In genomic region chr12:100268835-100269564, GRCh38 we compare ENCODE assay signal across 9 cellular contexts. TPM values are rescaled to one million over a fixed set of nuclear protein-coding genes. Genes with fewer than 3 reads are reported as not detected.
DNase-seq lines count a peak whose midpoint lies in the region; ATAC-seq and TF ChIP-seq lines count a peak whose summit lies in the region.
"Had no signal": no experiment of that assay in that cellular context is flagged by ENCODE, and none has a peak within 500 bp of the region (broad histone marks: within the 10 kb centered on the region; RNA-seq: fewer than 3 reads in every experiment).

No MANE protein-coding gene starts in this region.

- no peak for DNase-seq in activated T-cell treated with anti-CD3 and anti-CD28 coated beads, Interleukin-2, amount 50 U/mL, for 72 hours
- no peak for DNase-seq in activated T-cell treated with anti-CD3 and anti-CD28 coated beads, Interleukin-2, amount 50 U/mL, for 1 hour
- DNase-seq in WTC11 (ENCODE audit: low spot score) (no peak), vagina (ENCODE audit: extremely low spot score in 2 of 2) (no peak)
- DNase-seq: NCI-H524 had no signal

- H3K4me3 ChIP-seq in iPS-18a (ENCODE audit: low read length) = peak overlapping the region; percentile 72
- peak overlapping the region in 4 of 5 donors; percentile 7 to 97 (median 92) for H3K4me3 ChIP-seq in subcutaneous abdominal adipose tissue (ENCODE audit: low read depth in 1 of 5, low read length in 5 of 5)
- peak overlapping the region in 1 of 2 donors; percentile 87 for H3K4me3 ChIP-seq in vagina

- CTCF ChIA-PET in WTC11 (lab: Charles Lee) = no interaction called here

- no peak for TF ChIP-seq POLR2A in vagina (IDR thresholded peaks at IDR 0.05)

- H3K4me1 ChIP-seq in iPS-18a (ENCODE audit: control insufficient read depth, low read depth, low read length) = peaks cover 14% of the 10 kb centered on the region
- H3K4me1 ChIP-seq in subcutaneous abdominal adipose tissue (ENCODE audit: control insufficient read depth in 5 of 5, insufficient read depth in 5 of 5, low read length in 5 of 5) = peaks cover 8 to 30% (median 26%) of the 10 kb centered on the region in 5 donors
- H3K4me1 ChIP-seq in vagina = peaks cover 39% of the 10 kb centered on the region

- H3K27me3 ChIP-seq in iPS-18a (ENCODE audit: control insufficient read depth, insufficient read depth, low read length) (no peaks in the 10 kb centered on the region), subcutaneous abdominal adipose tissue (ENCODE audit: control insufficient read depth in 5 of 5, insufficient read depth in 4 of 5, low read length in 5 of 5) (no peaks in the 10 kb centered on the region), vagina (no peaks in the 10 kb centered on the region)

- ATAC-seq in activated T-cell treated with anti-CD3 and anti-CD28 coated beads, Interleukin-2, amount 50 U/mL, for 72 hours (replicated peaks in 1 of 2) = no peak
- ATAC-seq in WTC11 (no peak), HG03571 (IDR thresholded peaks at IDR 0.05; ENCODE audit: unreplicated experiment) (no peak), HG03378 (IDR thresholded peaks at IDR 0.05; ENCODE audit: unreplicated experiment) (no peak)

- H3K4me1 Mint-ChIP-seq in activated T-cell treated with anti-CD3 and anti-CD28 coated beads, Interleukin-2, amount 50 U/mL, for 72 hours (ENCODE audit: low read depth) = peaks cover 55% of the 10 kb centered on the region
- peaks cover 22% of the 10 kb centered on the region for H3K4me1 Mint-ChIP-seq in WTC11

- H3K9me3 ChIP-seq in iPS-18a (ENCODE audit: control insufficient read depth, low read depth, low read length) (no peaks in the 10 kb centered on the region), subcutaneous abdominal adipose tissue (ENCODE audit: control insufficient read depth in 5 of 5, low read length in 5 of 5) (no peaks in the 10 kb centered on the region), vagina (no peaks in the 10 kb centered on the region)

- H3K9ac ChIP-seq in iPS-18a (ENCODE audit: low read length) = no peak overlapping the region
- H3K9ac ChIP-seq in subcutaneous abdominal adipose tissue (ENCODE audit: low read length in 5 of 5) = peak overlapping the region in 2 of 5 donors; percentile 98 to 99

- intact Hi-C loops in vagina (cut with DNase I) = no loop called here

- no peak overlapping the region for H3K27ac ChIP-seq in iPS-18a (ENCODE audit: low read length)
- peak overlapping the region; percentile 96 for H3K27ac ChIP-seq in subcutaneous abdominal adipose tissue (ENCODE audit: low read depth, low read length)
- no peak overlapping the region for H3K27ac ChIP-seq in vagina

- peaks cover 2% of the 10 kb centered on the region in 2 donors for H3K36me3 Mint-ChIP-seq in activated T-cell treated with anti-CD3 and anti-CD28 coated beads, Interleukin-2, amount 50 U/mL, for 72 hours (ENCODE audit: insufficient read depth in 2 of 2)
- H3K36me3 Mint-ChIP-seq in WTC11 = no peaks in the 10 kb centered on the region

- no peaks in the 10 kb centered on the region for H3K9me3 Mint-ChIP-seq in activated T-cell treated with anti-CD3 and anti-CD28 coated beads, Interleukin-2, amount 50 U/mL, for 72 hours
- no peaks in the 10 kb centered on the region for H3K9me3 Mint-ChIP-seq in WTC11

- no peaks in the 10 kb centered on the region for H3K36me3 ChIP-seq in iPS-18a (ENCODE audit: control insufficient read depth, low read depth, low read length)
- H3K36me3 ChIP-seq in subcutaneous abdominal adipose tissue (ENCODE audit: control insufficient read depth in 5 of 5, insufficient read depth in 5 of 5, low read length in 5 of 5) = no peaks in the 10 kb centered on the region
- no peaks in the 10 kb centered on the region for H3K36me3 ChIP-seq in vagina

- peak overlapping the region; percentile 99 for H3K4me3 Mint-ChIP-seq in activated T-cell treated with anti-CD3 and anti-CD28 coated beads, Interleukin-2, amount 50 U/mL, for 72 hours
- peak overlapping the region; percentile 98 for H3K4me3 Mint-ChIP-seq in WTC11

- POLR2A ChIA-PET in WTC11 (lab: Charles Lee) = no interaction called here

- H3K27ac Mint-ChIP-seq in activated T-cell treated with anti-CD3 and anti-CD28 coated beads, Interleukin-2, amount 50 U/mL, for 72 hours = peak overlapping the region; percentile 0
- H3K27ac Mint-ChIP-seq in WTC11 = peak overlapping the region; percentile 33

- no peaks in the 10 kb centered on the region for H3K27me3 Mint-ChIP-seq in activated T-cell treated with anti-CD3 and anti-CD28 coated beads, Interleukin-2, amount 50 U/mL, for 72 hours (ENCODE audit: low read depth)
- H3K27me3 Mint-ChIP-seq in WTC11 (ENCODE audit: low read depth) = no peaks in the 10 kb centered on the region

- TF ChIP-seq CTCF in WTC11 (IDR thresholded peaks at IDR 0.05) (no peak), vagina (IDR thresholded peaks at IDR 0.05) (no peak)

TF ChIP-seq in WTC11, 78 proteins besides CTCF, POLR2A, EP300 and RAD21:
- TF ChIP-seq GABPB1 (CRISPR knock-in tag; IDR thresholded peaks at IDR 0.05) = no peak
- TF ChIP-seq ELF4 (CRISPR knock-in tag; IDR thresholded peaks at IDR 0.05; ENCODE audit: low read depth) = no peak
- no peak for TF ChIP-seq IRF2 (CRISPR knock-in tag; IDR thresholded peaks at IDR 0.05; ENCODE audit: borderline replicate concordance, low read depth)
- TF ChIP-seq AR (CRISPR knock-in tag; IDR thresholded peaks at IDR 0.05) = no peak

RNA-seq across cellular contexts. Expression of gene SCYL2, which starts 2.0 kb away (rescaled TPM):
- total RNA-seq in activated T-cell treated with anti-CD3 and anti-CD28 coated beads, Interleukin-2, amount 50 U/mL, for 72 hours = 10 to 100 TPM; 36.0 to 51.3 TPM
- total RNA-seq in WTC11 (2021) = 33.4 to 37.1 TPM (median 33.8 TPM) in 3 replicates
- total RNA-seq in vagina = 48.1 TPM

RNA-seq across cellular contexts. Expression of gene DEPDC4, which starts 2.1 kb away (rescaled TPM):
- total RNA-seq in activated T-cell treated with anti-CD3 and anti-CD28 coated beads, Interleukin-2, amount 50 U/mL, for 72 hours = 1 to 10 TPM; 3.8 to 4.1 TPM
- total RNA-seq in WTC11 (2021) = 4.4 to 5.5 TPM (median 5.5 TPM) in 3 replicates
- not detected for total RNA-seq in vagina
